In the genomic region with DNA sequence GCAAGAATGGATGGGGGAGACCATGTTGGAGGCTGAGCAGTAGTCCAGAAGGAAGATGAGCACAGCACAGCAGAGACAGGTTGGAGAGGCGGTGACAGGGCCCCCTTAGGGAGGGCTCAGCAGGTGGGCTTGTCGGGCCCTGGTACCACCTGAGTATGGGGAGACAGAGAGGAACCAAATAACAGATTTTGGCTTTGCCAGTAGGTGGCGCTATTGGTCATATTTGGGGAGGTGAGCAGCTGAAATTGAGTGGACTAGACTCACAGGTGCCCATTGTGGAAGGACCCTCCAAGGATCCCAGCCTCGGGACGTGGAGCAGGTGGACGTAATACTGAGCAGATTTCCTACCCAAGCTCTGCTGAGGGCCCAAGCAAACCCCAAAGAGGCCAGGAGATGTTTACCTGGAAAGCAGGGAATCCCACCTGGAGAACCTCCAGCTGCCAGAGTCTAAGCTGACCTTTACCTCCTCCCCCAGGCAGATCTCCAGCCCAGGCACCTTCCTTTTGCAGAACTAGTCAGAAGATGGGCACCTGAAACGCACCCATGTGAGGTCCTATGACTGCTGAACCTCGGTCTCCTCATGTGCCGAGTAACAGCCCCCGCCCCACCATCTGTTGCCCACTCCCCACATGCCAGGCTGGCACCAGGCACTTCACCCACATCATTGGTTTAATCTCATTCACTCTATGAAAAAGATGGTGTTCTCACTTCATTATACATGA, we compare ENCODE assay signal across 9 cellular contexts. TPM values are rescaled to one million over a fixed set of nuclear protein-coding genes. Genes with fewer than 3 reads are reported as not detected.
DNase-seq lines count a peak whose midpoint lies in the region; ATAC-seq and TF ChIP-seq lines count a peak whose summit lies in the region.
"Had no signal": no experiment of that assay in that cellular context is flagged by ENCODE, and none has a peak within 500 bp of the region (broad histone marks: within the 10 kb centered on the region; RNA-seq: fewer than 3 reads in every experiment).

No MANE protein-coding gene starts in this region.

- peak; percentile 69 for TF ChIP-seq CTCF in OCI-LY1 (IDR thresholded peaks at IDR 0.05; ENCODE audit: low read length)
- peak; percentile 48 to 77 (median 71) for TF ChIP-seq CTCF in esophagus squamous epithelium (IDR thresholded peaks at IDR 0.05)
- peak; percentile 58 for TF ChIP-seq CTCF in neural cell (IDR thresholded peaks at IDR 0.05; ENCODE audit: poor library complexity, severe bottlenecking)
- peak; percentile 89 for TF ChIP-seq CTCF in type B pancreatic cell (conservative IDR thresholded peaks at IDR 0.05)

- peak; percentile 38 for TF ChIP-seq RAD21 in neural cell (conservative IDR thresholded peaks at IDR 0.05)

- WGBS in esophagus squamous epithelium, 2 donors: 32 to 37% methylated on average over 9 to 10 of the region's 10 CpGs

- ATAC-seq in GM21367 (IDR thresholded peaks at IDR 0.05; ENCODE audit: unreplicated experiment): no peak

- peaks cover 33 to 70% of the 10 kb centered on the region in 2 donors for H3K27me3 Mint-ChIP-seq in CD8-positive, alpha-beta memory T cell
- H3K27me3 Mint-ChIP-seq in type B pancreatic cell: peaks cover 53% of the 10 kb centered on the region

- peaks cover 3% of the 10 kb centered on the region for H3K4me1 ChIP-seq in CD8-positive, alpha-beta memory T cell (ENCODE audit: insufficient read depth, low read length)
- H3K4me1 ChIP-seq in OCI-LY1 (ENCODE audit: insufficient read depth, low read length, severe bottlenecking) (peaks cover 4% of the 10 kb centered on the region), esophagus squamous epithelium (peaks cover 2 to 7% (median 6%) of the 10 kb centered on the region in 3 donors)

- H3K9me2 ChIP-seq in OCI-LY1 (ENCODE audit: low read depth, low read length) (no peaks in the 10 kb centered on the region), neural cell (ENCODE audit: insufficient read depth, low read length) (no peaks in the 10 kb centered on the region)

- no peak overlapping the region for H3K27ac Mint-ChIP-seq in CD8-positive, alpha-beta memory T cell
- no peak overlapping the region for H3K27ac Mint-ChIP-seq in type B pancreatic cell
- H3K27ac Mint-ChIP-seq: stimulated activated naive CD8-positive, alpha-beta T cell treated with anti-CD3 and anti-CD28 coated beads, Interleukin-15, Interleukin-2, amounts not matched to agents 100 ng/mL and 50 ng/mL, for 24 hours had no signal

- peak in 4 of 5 donors; percentile 31 to 54 (median 38) for DNase-seq in CD8-positive, alpha-beta memory T cell
- peak; percentile 59 for DNase-seq in HT1080 (ENCODE audit: low read depth)
- peak; percentile 44 for DNase-seq in activated T-cell treated with anti-CD3 and anti-CD28 coated beads for 24 hours (ENCODE audit: low read depth)
- no peak for DNase-seq in esophagus squamous epithelium (lab: John Stamatoyannopoulos, UW)
- peak; percentile 81 for DNase-seq in type B pancreatic cell (ENCODE audit: extremely low spot score, unreplicated experiment)

- TF ChIP-seq POLR2A in esophagus squamous epithelium (IDR thresholded peaks at IDR 0.05): no peak

- POLR2A ChIA-PET in CD8-positive, alpha-beta memory T cell (lab: Charles Lee): no interaction called here

- peaks cover 6 to 7% (median 7%) of the 10 kb centered on the region in 3 donors for H3K4me1 Mint-ChIP-seq in CD8-positive, alpha-beta memory T cell
- H3K4me1 Mint-ChIP-seq in type B pancreatic cell (ENCODE audit: unreplicated experiment): peaks cover 14% of the 10 kb centered on the region

- CTCF ChIA-PET in CD8-positive, alpha-beta memory T cell (lab: Charles Lee): interaction anchor here (1.3 to 1.8 kb wide), 2 partner anchors 8 to 322 kb away, joined by 6 to 7 read pairs; no protein-coding TSS in a partner anchor

- H3K9me3 Mint-ChIP-seq in CD8-positive, alpha-beta memory T cell: no peaks in the 10 kb centered on the region
- no peaks in the 10 kb centered on the region for H3K9me3 Mint-ChIP-seq in type B pancreatic cell
- H3K9me3 Mint-ChIP-seq: stimulated activated naive CD8-positive, alpha-beta T cell treated with anti-CD3 and anti-CD28 coated beads, Interleukin-15, Interleukin-2, amounts not matched to agents 100 ng/mL and 50 ng/mL, for 24 hours had no signal

- H2AFZ ChIP-seq in OCI-LY1 (ENCODE audit: low read length) (no peak overlapping the region), neural cell (ENCODE audit: low read depth, low read length) (no peak overlapping the region)

- TF ChIP-seq EP300 in neural cell (conservative IDR thresholded peaks at IDR 0.05; ENCODE audit: poor library complexity, severe bottlenecking): no peak

- peak overlapping the region in 1 of 7 donors; percentile 23 for H3K4me3 Mint-ChIP-seq in CD8-positive, alpha-beta memory T cell
- no peak overlapping the region for H3K4me3 Mint-ChIP-seq in type B pancreatic cell
- H3K4me3 Mint-ChIP-seq: stimulated activated naive CD8-positive, alpha-beta T cell treated with anti-CD3 and anti-CD28 coated beads, Interleukin-15, Interleukin-2, amounts not matched to agents 100 ng/mL and 50 ng/mL, for 24 hours had no signal

- H3K4me2 ChIP-seq in OCI-LY1 (ENCODE audit: low read length) (no peak overlapping the region), neural cell (ENCODE audit: low read length) (no peak overlapping the region)

- H3K4me3 ChIP-seq in CD8-positive, alpha-beta memory T cell (ENCODE audit: low read length): no peak overlapping the region
- H3K4me3 ChIP-seq in OCI-LY1 (ENCODE audit: low read depth, low read length, poor library complexity, severe bottlenecking) (no peak overlapping the region), esophagus squamous epithelium (no peak overlapping the region), neural cell (ENCODE audit: low read length) (no peak overlapping the region)

- peaks cover 7% of the 10 kb centered on the region for H3K27me3 ChIP-seq in CD8-positive, alpha-beta memory T cell (ENCODE audit: insufficient read depth, low read length, poor library complexity, severe bottlenecking)
- H3K27me3 ChIP-seq in OCI-LY1 (ENCODE audit: insufficient read depth, low read length) (no peaks in the 10 kb centered on the region), esophagus squamous epithelium (peaks cover 0 to 70% (median 0%) of the 10 kb centered on the region in 4 donors), neural cell (ENCODE audit: insufficient read depth, low read depth, low read length) (peaks cover 8% of the 10 kb centered on the region)

- intact Hi-C loops in esophagus squamous epithelium (cut with DNase I): loop anchor here (5.0 to 10.0 kb wide), 2 partner anchors 239 to 323 kb away; no protein-coding TSS in a partner anchor

- H4K20me1 ChIP-seq in OCI-LY1 (ENCODE audit: insufficient read depth, low read length) (no peaks in the 10 kb centered on the region), neural cell (ENCODE audit: insufficient read depth) (no peaks in the 10 kb centered on the region)

- H3K79me2 ChIP-seq in OCI-LY1 (ENCODE audit: insufficient read depth, low read length) (no peaks in the 10 kb centered on the region), neural cell (replicated peaks; ENCODE audit: insufficient read depth, low read length) (no peaks in the 10 kb centered on the region)

- H3F3A ChIP-seq in OCI-LY1 (ENCODE audit: insufficient read depth, low read length) (no peaks in the 10 kb centered on the region), neural cell (ENCODE audit: insufficient read depth, low read length, poor library complexity, severe bottlenecking) (no peaks in the 10 kb centered on the region)

- no peaks in the 10 kb centered on the region for H3K9me3 ChIP-seq in CD8-positive, alpha-beta memory T cell (ENCODE audit: low read length)
- H3K9me3 ChIP-seq in OCI-LY1 (ENCODE audit: low read length) (no peaks in the 10 kb centered on the region), esophagus squamous epithelium (no peaks in the 10 kb centered on the region), neural cell (ENCODE audit: low read length) (no peaks in the 10 kb centered on the region)

- H3K36me3 ChIP-seq in CD8-positive, alpha-beta memory T cell (ENCODE audit: insufficient read depth, low read length): no peaks in the 10 kb centered on the region
- H3K36me3 ChIP-seq in OCI-LY1 (ENCODE audit: insufficient read depth, low read length) (no peaks in the 10 kb centered on the region), esophagus squamous epithelium (no peaks in the 10 kb centered on the region), neural cell (ENCODE audit: insufficient read depth, low read length) (no peaks in the 10 kb centered on the region)

- no peaks in the 10 kb centered on the region for H3K36me3 Mint-ChIP-seq in CD8-positive, alpha-beta memory T cell
- no peaks in the 10 kb centered on the region for H3K36me3 Mint-ChIP-seq in type B pancreatic cell

- H3K27ac ChIP-seq in CD8-positive, alpha-beta memory T cell (ENCODE audit: low read depth, low read length): no peak overlapping the region
- H3K27ac ChIP-seq in OCI-LY1 (ENCODE audit: low read depth, low read length, poor library complexity, severe bottlenecking) (no peak overlapping the region), esophagus squamous epithelium (no peak overlapping the region), neural cell (ENCODE audit: low read length) (no peak overlapping the region)

- H3K9ac ChIP-seq in OCI-LY1 (ENCODE audit: low read length) (no peak overlapping the region), neural cell (ENCODE audit: low read length) (no peak overlapping the region)

RNA-seq across cellular contexts. Expression of gene CORO2B, which starts 24.6 kb away (rescaled TPM):
- total RNA-seq in CD8-positive, alpha-beta memory T cell: not detected
- not detected for polyA plus RNA-seq in CD8-positive, alpha-beta memory T cell
- 12.3 and 15.9 TPM in 2 replicates for total RNA-seq in HT1080 (2014; rRNA removed; shearing (Covaris generic))
- 10.2 and 11.7 TPM in 2 replicates for polyA plus RNA-seq in HT1080 (2015; cell fraction: cytosol; rRNA removed)
- 6.0 and 8.2 TPM in 2 replicates for polyA plus RNA-seq in HT1080 (2015; cell fraction: nucleus; rRNA removed)
- total RNA-seq in esophagus squamous epithelium (1 to 10 TPM in 1 of 4 donors, under 1 TPM in 2, not detected in 1; 0.19 to 2.3 (median 0.22) TPM), type B pancreatic cell (ENCODE audit: low replicate concordance) (1.6 and 3.9 TPM in 2 replicates)
- 15.1 and 17.1 TPM in 2 replicates for polyA plus RNA-seq in neural cell
- polyA minus RNA-seq in neural cell: 22.4 and 22.9 TPM in 2 replicates
